Comparison of ENCODE assay signal across 1 cellular context in genomic region chr1:98661544-98662353, GRCh38.
TF ChIP-seq lines count a peak whose summit lies in the region.

SNX7 (plus strand) TSS chr1:98661721; CDS start chr1:98661732, 11 bp downstream.

TF ChIP-seq in HepG2, 621 proteins besides CTCF, POLR2A, EP300 and RAD21 (continued from another document and continues in another):
- 0 out of 2 replicates have a peak, but pooled peaks have one; percentile 16 for TF ChIP-seq ZMYM3 (CRISPR knock-in tag; IDR thresholded peaks at IDR 0.05)
- peak; percentile 32; the same call in 1 of the 2 replicates for TF ChIP-seq HOXA5 (CRISPR knock-in tag; IDR thresholded peaks at IDR 0.05)
- TF ChIP-seq ZMYM2 (CRISPR knock-in tag; IDR thresholded peaks at IDR 0.05) = no peak
- no peak for TF ChIP-seq ZBTB3 (CRISPR knock-in tag; IDR thresholded peaks at IDR 0.05; ENCODE audit: borderline replicate concordance, low read depth)
- TF ChIP-seq ZNF563 (CRISPR knock-in tag; IDR thresholded peaks at IDR 0.05) = 0 out of 2 replicates have a peak, but pooled peaks have one; percentile 41
- no peak for TF ChIP-seq KLF13 (CRISPR knock-in tag; IDR thresholded peaks at IDR 0.05)
- TF ChIP-seq BHLHE40 (IDR thresholded peaks at IDR 0.05; ENCODE audit: low read length) = no peak
- no peak for TF ChIP-seq HDAC6 (IDR thresholded peaks at IDR 0.05; ENCODE audit: low read depth, low read length)
- peak; percentile 51; the same call in 1 of the 2 replicates for TF ChIP-seq ZSCAN5A (CRISPR knock-in tag; IDR thresholded peaks at IDR 0.05; ENCODE audit: borderline replicate concordance)
- no peak for TF ChIP-seq ZNF430 (CRISPR knock-in tag; IDR thresholded peaks at IDR 0.05)
- TF ChIP-seq ZNF562 (CRISPR knock-in tag; IDR thresholded peaks at IDR 0.05; ENCODE audit: borderline replicate concordance) = no peak
- TF ChIP-seq ZNF17 (CRISPR knock-in tag; IDR thresholded peaks at IDR 0.05) = no peak
- no peak for TF ChIP-seq ZNF136 (CRISPR knock-in tag; IDR thresholded peaks at IDR 0.05; ENCODE audit: low read depth)
- no peak for TF ChIP-seq MNT (IDR thresholded peaks at IDR 0.05)
- no peak for TF ChIP-seq PREB (CRISPR knock-in tag; IDR thresholded peaks at IDR 0.05)
- TF ChIP-seq SIX4 (CRISPR knock-in tag; IDR thresholded peaks at IDR 0.05) = no peak
- TF ChIP-seq YEATS4 (CRISPR knock-in tag; IDR thresholded peaks at IDR 0.05; ENCODE audit: borderline replicate concordance) = peak; percentile 75; the same call in 1 of the 2 replicates
- TF ChIP-seq TRAFD1 (CRISPR knock-in tag; IDR thresholded peaks at IDR 0.05; ENCODE audit: borderline replicate concordance) = no peak
- no peak for TF ChIP-seq ZNF704 (CRISPR knock-in tag; IDR thresholded peaks at IDR 0.05; ENCODE audit: borderline replicate concordance)
- peak; percentile 50; the same call in 1 of the 2 replicates for TF ChIP-seq ZNF446 (CRISPR knock-in tag; IDR thresholded peaks at IDR 0.05)
- no peak for TF ChIP-seq MIER3 (CRISPR knock-in tag; IDR thresholded peaks at IDR 0.05; ENCODE audit: borderline replicate concordance)
- no peak for TF ChIP-seq TMF1 (CRISPR knock-in tag; IDR thresholded peaks at IDR 0.05; ENCODE audit: low read depth)
- no peak for TF ChIP-seq DNMT3B (CRISPR knock-in tag; conservative IDR thresholded peaks at IDR 0.05)
- TF ChIP-seq ZNF318 (CRISPR knock-in tag; IDR thresholded peaks at IDR 0.05) = no peak
- no peak for TF ChIP-seq ZXDC (CRISPR knock-in tag; IDR thresholded peaks at IDR 0.05)
- no peak for TF ChIP-seq ZNF883 (CRISPR knock-in tag; IDR thresholded peaks at IDR 0.05; ENCODE audit: not compliant biosample characterization)
- TF ChIP-seq HIVEP1 (CRISPR knock-in tag; IDR thresholded peaks at IDR 0.05) = peak; percentile 73; the same call in 1 of the 2 replicates
- no peak for TF ChIP-seq SMAD1 (CRISPR knock-in tag; IDR thresholded peaks at IDR 0.05; ENCODE audit: borderline replicate concordance, low read depth)
- no peak; the same call in 1 of the 2 replicates for TF ChIP-seq KDM5A (IDR thresholded peaks at IDR 0.05; ENCODE audit: borderline replicate concordance, low read length)
- TF ChIP-seq ZNF788 (CRISPR knock-in tag; IDR thresholded peaks at IDR 0.05; ENCODE audit: borderline replicate concordance) = peak; percentile 59; the same call in 1 of the 2 replicates
- peak; percentile 36; the same call in 1 of the 2 replicates for TF ChIP-seq ZNF740 (CRISPR knock-in tag; IDR thresholded peaks at IDR 0.05)
- TF ChIP-seq SRSF9 (IDR thresholded peaks at IDR 0.05; ENCODE audit: borderline replicate concordance, insufficient read depth, low read depth, low read length, poor library complexity, severe bottlenecking) = no peak
- no peak for TF ChIP-seq ZBTB46 (CRISPR knock-in tag; IDR thresholded peaks at IDR 0.05; ENCODE audit: borderline replicate concordance)
- TF ChIP-seq KMT2B (CRISPR knock-in tag; IDR thresholded peaks at IDR 0.05) = peak; percentile 62
- TF ChIP-seq NR2C2 (CRISPR knock-in tag; IDR thresholded peaks at IDR 0.05; ENCODE audit: borderline replicate concordance) = peak; percentile 80
- TF ChIP-seq ZNF83 (CRISPR knock-in tag; IDR thresholded peaks at IDR 0.05; ENCODE audit: borderline replicate concordance) = no peak
- TF ChIP-seq TEF (CRISPR knock-in tag; IDR thresholded peaks at IDR 0.05) = no peak
- TF ChIP-seq NFYC (CRISPR knock-in tag; IDR thresholded peaks at IDR 0.05) = no peak
